In the genomic region with DNA sequence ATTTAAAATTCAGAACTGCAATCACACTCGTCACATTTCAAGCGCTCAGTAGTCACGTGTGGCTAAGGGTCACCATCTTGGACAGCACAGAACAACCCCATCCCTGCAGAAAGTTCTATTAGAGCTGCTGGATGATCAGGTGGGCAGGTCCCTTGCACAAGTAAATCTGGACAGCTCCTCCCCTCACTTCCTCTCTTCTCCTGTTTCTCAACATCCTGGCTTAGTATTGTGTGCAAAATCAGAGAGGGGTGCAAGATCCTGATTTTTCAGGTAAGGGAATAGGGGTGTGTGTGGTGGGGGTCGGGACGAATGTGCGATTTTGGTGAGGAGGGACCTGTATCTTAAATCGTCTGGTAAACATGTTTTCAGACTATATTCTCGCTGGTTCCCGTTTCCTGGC, we compare ENCODE assay signal across 9 cellular contexts. TPM values are rescaled to one million over a fixed set of nuclear protein-coding genes. Genes with fewer than 3 reads are reported as not detected.
DNase-seq lines count a peak whose midpoint lies in the region; ATAC-seq and TF ChIP-seq lines count a peak whose summit lies in the region.
"Had no signal": no experiment of that assay in that cellular context is flagged by ENCODE, and none has a peak within 500 bp of the region (broad histone marks: within the 10 kb centered on the region; RNA-seq: fewer than 3 reads in every experiment).

A gene (plus strand): TSS at position 223 of the 400 bp plus-strand sequence. CDS start 2,512 bp downstream, outside the sequence.

- H3K9me3 Mint-ChIP-seq in activated T-cell treated with anti-CD3 and anti-CD28 coated beads, Interleukin-2, amount 50 U/mL, for 24 hours, result peaks cover 16% of the 10 kb centered on the region

- peaks cover 44% of the 10 kb centered on the region for H3K36me3 Mint-ChIP-seq in activated T-cell treated with anti-CD3 and anti-CD28 coated beads, Interleukin-2, amount 50 U/mL, for 24 hours (ENCODE audit: low read depth)

- no peak for DNase-seq in activated T-cell treated with anti-CD3 and anti-CD28 coated beads, Interleukin-2, amount 50 U/mL, for 24 hours
- DNase-seq in activated T-cell treated with anti-CD3 and anti-CD28 coated beads for 4 hours, result no peak
- DNase-seq in dermis microvascular lymphatic vessel endothelial cell (ENCODE audit: low read depth in 2 of 2), result peak; percentile 45 to 68
- DNase-seq in mucosa of descending colon, result peak in 1 of 3 donors; percentile 31
- DNase-seq in upper lobe of left lung, result peak in 1 of 2 donors; percentile 31
- DNase-seq in DMS114 treated with DMSO at 0.1 percent for 48 hours (lab: John Stamatoyannopoulos, UW; ENCODE audit: unreplicated experiment), result no peak
- DNase-seq in HK-2 (ENCODE audit: unreplicated experiment), result no peak

- H3K4me1 Mint-ChIP-seq in activated T-cell treated with anti-CD3 and anti-CD28 coated beads, Interleukin-2, amount 50 U/mL, for 24 hours (ENCODE audit: low read depth), result peaks cover 81% of the 10 kb centered on the region

- H3K36me3 ChIP-seq in mucosa of descending colon (ENCODE audit: low read depth) (no peaks in the 10 kb centered on the region), upper lobe of left lung (peaks cover 0 to 24% (median 14%) of the 10 kb centered on the region in 4 donors)

- H3K27me3 Mint-ChIP-seq in activated T-cell treated with anti-CD3 and anti-CD28 coated beads, Interleukin-2, amount 50 U/mL, for 24 hours, result no peaks in the 10 kb centered on the region

- 43 to 50% methylated on average over 9 of the region's 9 CpGs for WGBS in upper lobe of left lung, 2 donors

- H3K9me3 ChIP-seq in mucosa of descending colon (no peaks in the 10 kb centered on the region), upper lobe of left lung (no peaks in the 10 kb centered on the region)

- ATAC-seq in mucosa of descending colon (peak; percentile 70), upper lobe of left lung (ENCODE audit: low FRiP score in 2 of 2) (peak; percentile 71 to 74), GM18909 (IDR thresholded peaks at IDR 0.05; ENCODE audit: poor library complexity, unreplicated experiment) (no peak)

- H3K4me3 Mint-ChIP-seq in activated T-cell treated with anti-CD3 and anti-CD28 coated beads, Interleukin-2, amount 50 U/mL, for 24 hours, result peak within 1 kb of the TSS; percentile 84

- intact Hi-C loops in mucosa of descending colon (cut with DNase I, micrococcal nuclease), result no loop called here

- no peak for TF ChIP-seq EP300 in upper lobe of left lung (IDR thresholded peaks at IDR 0.05)

- no peaks in the 10 kb centered on the region for H3K4me1 ChIP-seq in mucosa of descending colon (ENCODE audit: low read depth)
- peaks cover 11 to 18% (median 14%) of the 10 kb centered on the region in 4 donors for H3K4me1 ChIP-seq in upper lobe of left lung

- TF ChIP-seq CTCF in mucosa of descending colon (IDR thresholded peaks at IDR 0.05) (no peak), upper lobe of left lung (IDR thresholded peaks at IDR 0.05) (no peak)

- peak within 1 kb of the TSS; percentile 94 for H3K27ac Mint-ChIP-seq in activated T-cell treated with anti-CD3 and anti-CD28 coated beads, Interleukin-2, amount 50 U/mL, for 24 hours

- peak within 1 kb of the TSS; percentile 10 for H3K4me3 ChIP-seq in mucosa of descending colon
- H3K4me3 ChIP-seq in upper lobe of left lung, result peak within 1 kb of the TSS; percentile 6 to 64 (median 50)

- H3K27ac ChIP-seq in upper lobe of left lung, result peak within 1 kb of the TSS; percentile 81 to 90 (median 84)

- no peaks in the 10 kb centered on the region for H3K27me3 ChIP-seq in upper lobe of left lung

- TF ChIP-seq POLR2A in upper lobe of left lung (IDR thresholded peaks at IDR 0.05), result peak in 2 of 4 donors; percentile 16 to 46

RNA-seq across cellular contexts. Expression of the gene that starts here (rescaled TPM):
- total RNA-seq in dermis microvascular lymphatic vessel endothelial cell (169 and 262 TPM in 2 replicates), mucosa of descending colon (10 to 100 TPM; 10.5 to 22.6 (median 18.1) TPM), upper lobe of left lung (10 to 100 TPM; 34.0 to 78.9 (median 43.0) TPM)
- total RNA-seq: fibroblast of lung had no signal

Comparison
In these comparisons a context has a peak if more than half of its experiments do, and no peak if none do; other contexts are left out.
1. DNase-seq: peak in dermis microvascular lymphatic vessel endothelial cell (2 of 2); none in activated T-cell treated with anti-CD3 and anti-CD28 coated beads, Interleukin-2, amount 50 U/mL, for 24 hours (single experiment), activated T-cell treated with anti-CD3 and anti-CD28 coated beads for 4 hours (single experiment), DMS114 treated with DMSO at 0.1 percent for 48 hours (single experiment) and HK-2 (single experiment).